8 cellular contexts compared by ENCODE assay signal in genomic region chr3:47989981-47990440, GRCh38. TPM values are rescaled to one million over a fixed set of nuclear protein-coding genes. Genes with fewer than 3 reads are reported as not detected.
DNase-seq lines count a peak whose midpoint lies in the region; ATAC-seq, FAIRE-seq and TF ChIP-seq lines count a peak whose summit lies in the region.

No MANE protein-coding gene starts in this region.

- H3K36me3 Mint-ChIP-seq in WTC11: peaks cover 11% of the 10 kb centered on the region

- peak; percentile 97 for ATAC-seq in WTC11

- H3K27me3 ChIP-seq in bronchial epithelial cell (ENCODE audit: control insufficient read depth, insufficient read depth, low read length): no peaks in the 10 kb centered on the region

- peak; percentile 99 for FAIRE-seq in H54 (lab: Jason Lieb, UNC)
- peak; percentile 97 for FAIRE-seq in bronchial epithelial cell (lab: Jason Lieb, UNC)
- peak; percentile 97 for FAIRE-seq in islet of Langerhans (lab: Jason Lieb, UNC)

- TF ChIP-seq CTCF in WTC11 (IDR thresholded peaks at IDR 0.05): peak; percentile 94
- TF ChIP-seq CTCF in bronchial epithelial cell (IDR thresholded peaks at IDR 0.05; ENCODE audit: insufficient read depth, low read length, severe bottlenecking): peak; percentile 89

- no peak overlapping the region for H3K4me3 Mint-ChIP-seq in WTC11

- peak overlapping the region; percentile 38; the same call in 1 of the 2 replicates for H3K27ac Mint-ChIP-seq in WTC11

- peaks cover 14% of the 10 kb centered on the region for H3K4me1 Mint-ChIP-seq in WTC11

- H3K9me3 Mint-ChIP-seq in WTC11: no peaks in the 10 kb centered on the region

- H3K27me3 Mint-ChIP-seq in WTC11 (ENCODE audit: low read depth): no peaks in the 10 kb centered on the region

- peaks cover 3% of the 10 kb centered on the region for H3K36me3 ChIP-seq in bronchial epithelial cell (ENCODE audit: control insufficient read depth, insufficient read depth, low read length)

- DNase-seq in CD1c-positive myeloid dendritic cell (ENCODE audit: extremely low spot score) (peak; percentile 85), H54 (ENCODE audit: insufficient read length, low spot score) (peak; percentile 62), NCI-H2227 treated with DMSO at 0.1 percent for 48 hours (lab: John Stamatoyannopoulos, UW) (peak; percentile 29), WTC11 (ENCODE audit: low spot score) (peak; percentile 67), bronchial epithelial cell (ENCODE audit: low read depth) (peak; percentile 92), cortex of kidney (lab: John Stamatoyannopoulos, UW) (no peak)
- peak; percentile 56 to 63 for DNase-seq in stimulated activated CD4-positive, alpha-beta T cell treated with anti-CD3 and anti-CD28 coated beads, Interleukin-15, amount 100 ng/mL, for 48 hours (ENCODE audit: low read depth in 2 of 2)

- POLR2A ChIA-PET in WTC11 (lab: Charles Lee): interaction anchor here (0.5 to 0.6 kb wide), 2 partner anchors 128 to 770 kb away, joined by 5 read pairs; no protein-coding TSS in a partner anchor

- CTCF ChIA-PET in WTC11 (lab: Charles Lee): interaction anchor here (0.5 to 2.6 kb wide), 37 partner anchors 9 to 198 kb away, joined by 3 to 42 read pairs (median 5); partner anchors contain the start of genes CDC25A and MAP4

- no peak overlapping the region for H3K4me3 ChIP-seq in bronchial epithelial cell (ENCODE audit: low read depth, low read length)

- TF ChIP-seq POLR2A in H54 (IDR thresholded peaks at IDR 0.05; ENCODE audit: low read depth, low read length): no peak

TF ChIP-seq in WTC11, 78 proteins besides CTCF, POLR2A, EP300 and RAD21:
- TF ChIP-seq SMAD4 (CRISPR knock-in tag; IDR thresholded peaks at IDR 0.05): no peak
- TF ChIP-seq ZNF532 (CRISPR knock-in tag; IDR thresholded peaks at IDR 0.05; ENCODE audit: borderline replicate concordance): no peak
- no peak for TF ChIP-seq USF2 (CRISPR knock-in tag; IDR thresholded peaks at IDR 0.05)

RNA-seq across cellular contexts. Expression of gene MAP4, which starts 26.2 kb away (rescaled TPM):
- total RNA-seq in WTC11 (2021) (164 to 199 TPM (median 171 TPM) in 3 replicates), bronchial epithelial cell (44.8 and 73.2 TPM in 2 replicates)
